18 cellular contexts compared by ENCODE assay signal in the genomic region with DNA sequence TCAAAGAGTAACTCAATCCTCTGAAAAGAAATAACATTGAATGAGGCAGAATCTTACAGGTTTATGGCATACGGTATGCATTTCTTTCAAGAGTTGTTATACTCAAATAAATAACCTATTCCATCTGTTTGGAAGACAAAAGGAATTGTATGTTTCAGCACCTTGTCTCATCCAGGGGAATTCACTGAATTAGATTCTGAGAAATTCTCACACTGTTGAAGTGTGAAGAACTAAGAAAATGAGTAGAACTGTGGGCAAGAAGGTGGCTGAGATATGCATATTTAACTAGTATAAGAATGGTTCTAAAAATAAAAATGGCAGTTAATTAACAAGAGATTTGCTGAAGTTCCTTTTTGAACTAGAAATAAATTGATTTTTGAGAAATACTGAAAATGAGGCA.
"Had no signal": no experiment of that assay in that cellular context is flagged by ENCODE, and none has a peak within 500 bp of the region (broad histone marks: within the 10 kb centered on the region; RNA-seq: fewer than 3 reads in every experiment).

No MANE protein-coding gene starts in this region.

- DNase-seq: cortex of kidney; effector memory CD8-positive, alpha-beta T cell; head of caudate nucleus; kidney; left lung; mammary epithelial cell; mesendoderm; midbrain; naive thymus-derived CD4-positive, alpha-beta T cell; right lobe of liver; small intestine; stimulated activated CD4-positive, alpha-beta T cell treated with anti-CD3 and anti-CD28 coated beads, Interleukin-15, amount 100 ng/mL, for 24 hours; stimulated activated CD4-positive, alpha-beta T cell treated with anti-CD3 and anti-CD28 coated beads, Interleukin-2, amount 100 ng/mL, for 48 hours; stimulated activated naive CD4-positive, alpha-beta T cell; stimulated activated naive CD8-positive, alpha-beta T cell treated with anti-CD3 and anti-CD28 coated beads, Interleukin-15, amount 100 ng/mL, for 72 hours; transverse colon; upper lobe of right lung; uterus had no signal

- ATAC-seq: effector memory CD8-positive, alpha-beta T cell; left lung; naive thymus-derived CD4-positive, alpha-beta T cell; right lobe of liver; stimulated activated naive CD8-positive, alpha-beta T cell treated with anti-CD3 and anti-CD28 coated beads, Interleukin-15, amount 100 ng/mL, for 72 hours; upper lobe of right lung had no signal
